Comparison of ENCODE assay signal across 8 cellular contexts in genomic region chr1:51518033-51518729, GRCh38. TPM values are rescaled to one million over a fixed set of nuclear protein-coding genes. Genes with fewer than 3 reads are reported as not detected.
DNase-seq lines count a peak whose midpoint lies in the region; ATAC-seq and TF ChIP-seq lines count a peak whose summit lies in the region.

No MANE protein-coding gene starts in this region.

- H3K36me3 Mint-ChIP-seq in activated naive CD4-positive, alpha-beta T cell treated with anti-CD3 and anti-CD28 coated beads, Interleukin-2, amount 10 ng/mL, durations not matched to agents 7 days and 5 days = peaks cover 8% of the 10 kb centered on the region

- no peaks in the 10 kb centered on the region for H3K9me3 Mint-ChIP-seq in activated naive CD4-positive, alpha-beta T cell treated with anti-CD3 and anti-CD28 coated beads, Interleukin-2, amount 10 ng/mL, durations not matched to agents 7 days and 5 days

- no peaks in the 10 kb centered on the region for H3K27me3 Mint-ChIP-seq in activated naive CD4-positive, alpha-beta T cell treated with anti-CD3 and anti-CD28 coated beads, Interleukin-2, amount 10 ng/mL, durations not matched to agents 7 days and 5 days

- no peak for TF ChIP-seq CTCF in AG04449 (IDR thresholded peaks at IDR 0.05; ENCODE audit: insufficient read depth, low read length, missing control alignments)

- intact Hi-C loops in head of caudate nucleus (cut with DNase I) = no loop called here

- CTCF ChIA-PET in AG04449 (lab: Yijun Ruan, JAX) = interaction anchor here (1.1 to 7.1 kb wide), 2 partner anchors 15 to 250 kb away, joined by 3 to 68 read pairs; no protein-coding TSS in a partner anchor
- CTCF ChIA-PET in activated naive CD4-positive, alpha-beta T cell treated with anti-CD3 and anti-CD28 coated beads, Interleukin-2, amount 10 ng/mL, durations not matched to agents 7 days and 5 days (lab: Charles Lee) = interaction anchor here (2.7 kb wide), 1 partner anchor 16 kb away, joined by 6 read pairs; no protein-coding TSS in a partner anchor

- peak overlapping the region; percentile 82 for H3K27ac Mint-ChIP-seq in activated naive CD4-positive, alpha-beta T cell treated with anti-CD3 and anti-CD28 coated beads, Interleukin-2, amount 10 ng/mL, durations not matched to agents 7 days and 5 days

- peak overlapping the region; percentile 81 for H3K4me3 Mint-ChIP-seq in activated naive CD4-positive, alpha-beta T cell treated with anti-CD3 and anti-CD28 coated beads, Interleukin-2, amount 10 ng/mL, durations not matched to agents 7 days and 5 days

- no peak for DNase-seq in AG04449 (ENCODE audit: low read depth, low spot score)
- peak; percentile 52 for DNase-seq in activated naive CD4-positive, alpha-beta T cell treated with anti-CD3 and anti-CD28 coated beads, Interleukin-2, amount 10 ng/mL, durations not matched to agents 7 days and 5 days
- peak in 34 of 42 donors; percentile 8 to 76 (median 39) for DNase-seq in head of caudate nucleus
- peak; percentile 46 for DNase-seq in occipital lobe (lab: John Stamatoyannopoulos, UW)
- DNase-seq in superior temporal gyrus (ENCODE audit: extremely low spot score) = no peak

- peak overlapping the region; percentile 79 for H3K4me3 ChIP-seq in AG04449 (ENCODE audit: low read depth, low read length)

- POLR2A ChIA-PET in AG04449 (lab: Yijun Ruan, JAX) = interaction anchor here (1.3 kb wide), 1 partner anchor 12 kb away, joined by 3 read pairs; no protein-coding TSS in a partner anchor

- ATAC-seq in GM18502 (IDR thresholded peaks at IDR 0.05; ENCODE audit: poor library complexity, unreplicated experiment) (peak; percentile 48), HG03354 (IDR thresholded peaks at IDR 0.05; ENCODE audit: poor library complexity, severe bottlenecking, unreplicated experiment) (peak; percentile 37)

- H3K4me1 Mint-ChIP-seq in activated naive CD4-positive, alpha-beta T cell treated with anti-CD3 and anti-CD28 coated beads, Interleukin-2, amount 10 ng/mL, durations not matched to agents 7 days and 5 days = peaks cover 49% of the 10 kb centered on the region

TF ChIP-seq in PFSK-1, 5 proteins besides CTCF, POLR2A, EP300 and RAD21:
- TF ChIP-seq TAF1 (IDR thresholded peaks at IDR 0.05; ENCODE audit: borderline replicate concordance, insufficient read depth, low read length) = no peak
- TF ChIP-seq SIN3A (IDR thresholded peaks at IDR 0.05; ENCODE audit: borderline replicate concordance, insufficient read depth, low read length) = no peak
- TF ChIP-seq REST (IDR thresholded peaks at IDR 0.05; ENCODE audit: insufficient read depth in 1 of 2, low read depth in 2 of 2, low read length in 2 of 2) = peak in 1 of 2 experiments; percentile 28; a peak in 1 of 4 replicates
- no peak for TF ChIP-seq FOXP2 (optimal IDR thresholded peaks at IDR 0.05; ENCODE audit: borderline replicate concordance, extremely low read depth, extremely low read length, insufficient read depth)
- peak; percentile 49; the same call in 1 of the 2 replicates for TF ChIP-seq POLR2AphosphoS5 (IDR thresholded peaks at IDR 0.05; ENCODE audit: low read depth, low read length)

RNA-seq across cellular contexts. Expression of gene EPS15, which starts 0.9 kb away (rescaled TPM):
- 27.4 TPM for polyA plus RNA-seq in PFSK-1 (2012; ENCODE audit: insufficient read length, low read depth)
- total RNA-seq in occipital lobe = 189 TPM

Comparison
In these comparisons a context has a peak if more than half of its experiments do, and no peak if none do; other contexts are left out.
1. DNase-seq: peak in activated naive CD4-positive, alpha-beta T cell treated with anti-CD3 and anti-CD28 coated beads, Interleukin-2, amount 10 ng/mL, durations not matched to agents 7 days and 5 days (single experiment), head of caudate nucleus (34 of 42) and occipital lobe (single experiment); none in AG04449 (single experiment) and superior temporal gyrus (single experiment).